22 cellular contexts compared by ENCODE assay signal in genomic region chr13:25844559-25845434, GRCh38.
"Had no signal": no experiment of that assay in that cellular context is flagged by ENCODE, and none has a peak within 500 bp of the region (broad histone marks: within the 10 kb centered on the region; RNA-seq: fewer than 3 reads in every experiment).

No MANE protein-coding gene starts in this region.

- H3K79me2 ChIP-seq: hepatocyte had no signal

- H3K4me2 ChIP-seq: hepatocyte had no signal

- ATAC-seq: activated CD4-positive, CD25-positive, alpha-beta regulatory T cell treated with anti-CD3 and anti-CD28 coated beads, Interleukin-2, amount 50 U/mL, for 24 hours had no signal

- H2AFZ ChIP-seq: hepatocyte had no signal

- H3K27ac ChIP-seq: colonic mucosa, hepatocyte, left ventricle myocardium inferior, neutrophil, right atrium auricular region, testis had no signal

- DNase-seq: activated CD4-positive, alpha-beta T cell treated with anti-CD3 and anti-CD28 coated beads, Interleukin-2, amount 50 U/mL, for 1 hour; activated CD8-positive, alpha-beta memory T cell treated with anti-CD3 and anti-CD28 coated beads for 24 hours; activated naive CD4-positive, alpha-beta T cell treated with Interleukin-2 at 50 U/mL for 16 hours; aorta; caudate nucleus; colonic mucosa; kidney; left ventricle myocardium inferior; naive B cell; posterior cingulate gyrus; small intestine; stimulated activated CD4-positive, alpha-beta T cell treated with anti-CD3 and anti-CD28 coated beads, Interleukin-4, amount 100 ng/mL, for 4 hours; stimulated activated CD8-positive, alpha-beta memory T cell treated with anti-CD3 and anti-CD28 coated beads, Interleukin-4, amount 100 ng/mL, for 48 hours; T-helper 9 cell; testis had no signal

- H3K4me3 ChIP-seq: colonic mucosa, hepatocyte, left ventricle myocardium inferior, right atrium auricular region, testis, upper lobe of left lung had no signal

- H3K27me3 ChIP-seq: colonic mucosa, hepatocyte, neutrophil, right atrium auricular region, testis, upper lobe of left lung had no signal

- H3K9me3 ChIP-seq: colonic mucosa, left ventricle myocardium inferior, neutrophil, right atrium auricular region, testis, upper lobe of left lung had no signal

- H3K9me3 Mint-ChIP-seq: stimulated activated naive CD8-positive, alpha-beta T cell treated with anti-CD3 and anti-CD28 coated beads, Interleukin-15, Interleukin-2, amounts not matched to agents 100 ng/mL and 50 ng/mL, for 24 hours had no signal

- H3K36me3 ChIP-seq: colonic mucosa, left ventricle myocardium inferior, neutrophil, right atrium auricular region, upper lobe of left lung had no signal

- H3K4me3 Mint-ChIP-seq: stimulated activated naive CD8-positive, alpha-beta T cell treated with anti-CD3 and anti-CD28 coated beads, Interleukin-15, Interleukin-2, amounts not matched to agents 100 ng/mL and 50 ng/mL, for 24 hours had no signal

- H3K27ac Mint-ChIP-seq: stimulated activated naive CD8-positive, alpha-beta T cell treated with anti-CD3 and anti-CD28 coated beads, Interleukin-15, Interleukin-2, amounts not matched to agents 100 ng/mL and 50 ng/mL, for 24 hours had no signal

- H3K4me1 ChIP-seq: colonic mucosa, left ventricle myocardium inferior, right atrium auricular region, testis had no signal

- FAIRE-seq: endometrium, kidney, small intestine had no signal
